17 cellular contexts compared by ENCODE assay signal in genomic region chr5:5182508-5183191, GRCh38. TPM values are rescaled to one million over a fixed set of nuclear protein-coding genes. Genes with fewer than 3 reads are reported as not detected.
A peak's percentile ranks its signal among the peaks of the same experiment; 100 is the strongest.
DNase-seq lines count a peak whose midpoint lies in the region; ATAC-seq and TF ChIP-seq lines count a peak whose summit lies in the region.
"Had no signal": no experiment of that assay in that cellular context is flagged by ENCODE, and none has a peak within 500 bp of the region (broad histone marks: within the 10 kb centered on the region; RNA-seq: fewer than 3 reads in every experiment).

No MANE protein-coding gene starts in this region.

- H3K79me2 ChIP-seq in smooth muscle cell (ENCODE audit: low read depth): no peaks in the 10 kb centered on the region

- H3K4me1 ChIP-seq in HUES48 (ENCODE audit: control insufficient read depth, insufficient read depth, low read length): peaks cover 75% of the 10 kb centered on the region
- peaks cover 73% of the 10 kb centered on the region for H3K4me1 ChIP-seq in iPS-18a (ENCODE audit: control insufficient read depth, low read depth, low read length)
- peaks cover 27% of the 10 kb centered on the region for H3K4me1 ChIP-seq in smooth muscle cell (ENCODE audit: low read depth)
- H3K4me1 ChIP-seq: BE2C, HAP-1 had no signal

- no peaks in the 10 kb centered on the region for H3K9me3 ChIP-seq in HUES48 (ENCODE audit: control insufficient read depth, insufficient read depth, low read length)
- no peaks in the 10 kb centered on the region for H3K9me3 ChIP-seq in iPS-18a (ENCODE audit: control insufficient read depth, low read depth, low read length)
- H3K9me3 ChIP-seq in smooth muscle cell (replicated peaks; ENCODE audit: low read depth): no peaks in the 10 kb centered on the region
- H3K9me3 ChIP-seq: BE2C, HAP-1 had no signal

- no peaks in the 10 kb centered on the region for H3K36me3 ChIP-seq in HUES48 (ENCODE audit: control insufficient read depth, insufficient read depth, low read length)
- H3K36me3 ChIP-seq in iPS-18a (ENCODE audit: control insufficient read depth, low read depth, low read length): no peaks in the 10 kb centered on the region
- H3K36me3 ChIP-seq in smooth muscle cell (ENCODE audit: low read depth): no peaks in the 10 kb centered on the region
- H3K36me3 ChIP-seq: BE2C, HAP-1 had no signal

- DNase-seq in astrocyte of the hippocampus (ENCODE audit: low read depth, low spot score) (peak; percentile 55), smooth muscle cell (lab: John Stamatoyannopoulos, UW; ENCODE audit: unreplicated experiment) (no peak), SKM-1 (lab: John Stamatoyannopoulos, UW; ENCODE audit: unreplicated experiment) (no peak)
- DNase-seq: BE2C; CD8-positive, alpha-beta T cell; KBM-7; NCI-H1436 treated with DMSO at 0.1 percent for 48 hours; NCI-H2107; NCI-H226; NCI-H526 treated with DMSO at 0.1 percent for 48 hours had no signal

- peak overlapping the region; percentile 30 for H3K4me3 ChIP-seq in HUES48 (ENCODE audit: low read depth, low read length)
- H3K4me3 ChIP-seq in iPS-18a (ENCODE audit: low read length): peak overlapping the region; percentile 4
- H3K4me3 ChIP-seq in smooth muscle cell: no peak overlapping the region
- H3K4me3 ChIP-seq: HAP-1, SK-N-MC had no signal

- H3K27me3 ChIP-seq in HUES48 (ENCODE audit: control insufficient read depth, insufficient read depth, low read length): no peaks in the 10 kb centered on the region
- H3K27me3 ChIP-seq in iPS-18a (ENCODE audit: control insufficient read depth, insufficient read depth, low read length): no peaks in the 10 kb centered on the region
- H3K27me3 ChIP-seq in smooth muscle cell (ENCODE audit: low read depth): peaks cover 3% of the 10 kb centered on the region
- H3K27me3 ChIP-seq: BE2C had no signal

- ATAC-seq in HG02763 (IDR thresholded peaks at IDR 0.05; ENCODE audit: unreplicated experiment) (no peak), HG03521 (IDR thresholded peaks at IDR 0.05; ENCODE audit: unreplicated experiment) (no peak)
- ATAC-seq: CD8-positive, alpha-beta T cell had no signal

- peak overlapping the region; percentile 87 for H3K27ac ChIP-seq in HUES48 (ENCODE audit: low read depth, low read length)
- H3K27ac ChIP-seq in iPS-18a (ENCODE audit: low read length): peak overlapping the region; percentile 49
- peak overlapping the region; percentile 48 for H3K27ac ChIP-seq in smooth muscle cell (ENCODE audit: low read depth)
- H3K27ac ChIP-seq: SK-N-MC had no signal

- H4K20me1 ChIP-seq in smooth muscle cell (ENCODE audit: low read depth): no peaks in the 10 kb centered on the region

- no peaks in the 10 kb centered on the region for H3F3A ChIP-seq in smooth muscle cell (ENCODE audit: low read depth)

- H3K9ac ChIP-seq in HUES48 (ENCODE audit: low read depth, low read length): peak overlapping the region; percentile 47
- peak overlapping the region; percentile 0 for H3K9ac ChIP-seq in iPS-18a (ENCODE audit: low read length)
- H3K9ac ChIP-seq in smooth muscle cell (ENCODE audit: low read depth): no peak overlapping the region

- peak overlapping the region; percentile 8 for H2AFZ ChIP-seq in smooth muscle cell (ENCODE audit: low read depth)

- 44% methylated on average over 5 of the region's 5 CpGs for whole genome bisulfite sequencing in smooth muscle cell (ENCODE audit: low lambda C conversion rate)

- no peak for TF ChIP-seq CTCF in smooth muscle cell (IDR thresholded peaks at IDR 0.05; ENCODE audit: borderline replicate concordance, insufficient read depth, poor library complexity, severe bottlenecking)

- peak overlapping the region; percentile 20 for H3K4me2 ChIP-seq in smooth muscle cell

RNA-seq across cellular contexts. Expression of gene ADAMTS16, which starts 42.5 kb away (rescaled TPM):
- 6.0 and 6.2 TPM in 2 replicates for total RNA-seq in smooth muscle cell
- polyA plus RNA-seq in smooth muscle cell: 4.6 and 4.7 TPM in 2 replicates
- total RNA-seq: CD8-positive, alpha-beta T cell; HT-29 had no signal
